In the genomic region with DNA sequence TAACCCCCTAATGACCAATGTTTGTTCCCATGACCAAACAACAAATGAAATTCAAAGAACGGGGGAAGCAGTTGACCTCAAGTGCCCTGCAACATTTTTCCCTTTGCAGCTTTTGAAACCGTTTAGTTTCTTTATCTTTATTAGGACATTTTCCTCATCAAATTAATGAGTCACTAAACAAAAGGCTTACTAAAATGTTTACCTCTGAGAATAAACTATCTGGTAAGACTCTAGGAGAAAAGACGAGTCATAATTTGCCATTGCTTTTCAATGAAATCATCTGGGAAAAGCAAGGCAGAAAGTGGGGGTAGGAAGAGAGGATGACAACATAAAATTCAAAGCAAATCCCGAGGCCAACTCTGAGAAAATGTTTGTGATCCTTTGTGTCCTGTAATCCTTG, we compare ENCODE assay signal across 12 cellular contexts. TPM values are rescaled to one million over a fixed set of nuclear protein-coding genes. Genes with fewer than 3 reads are reported as not detected.
DNase-seq lines count a peak whose midpoint lies in the region; ATAC-seq and TF ChIP-seq lines count a peak whose summit lies in the region.
"Had no signal": no experiment of that assay in that cellular context is flagged by ENCODE, and none has a peak within 500 bp of the region (broad histone marks: within the 10 kb centered on the region; RNA-seq: fewer than 3 reads in every experiment).

No MANE protein-coding gene starts in this region.

- peak overlapping the region; percentile 76 for H3K27ac Mint-ChIP-seq in GM23338

- peaks cover 14% of the 10 kb centered on the region; the same call in 1 of the 2 replicates for H3K4me1 ChIP-seq in GM23338 (ENCODE audit: insufficient read depth)
- H3K4me1 ChIP-seq in stomach = peaks cover 33 to 74% (median 54%) of the 10 kb centered on the region in 4 donors

- H3K79me2 ChIP-seq in GM23338 (replicated peaks; ENCODE audit: insufficient read depth) = peaks cover 94% of the 10 kb centered on the region
- H3K79me2 ChIP-seq: parathyroid adenoma had no signal

- no peak for DNase-seq in GM23338 (ENCODE audit: low spot score)
- DNase-seq in T1000 (lab: John Stamatoyannopoulos, UW) = peak; percentile 27
- peak; percentile 59 for DNase-seq in fibroblast of the aortic adventitia (ENCODE audit: low read depth)
- no peak for DNase-seq in stomach
- DNase-seq: Kasumi-1, NCI-H82, WERI-Rb-1 had no signal

- no peaks in the 10 kb centered on the region for H3K9me3 ChIP-seq in stomach

- H3K4me3 Mint-ChIP-seq in GM23338 = no peak overlapping the region

- no peaks in the 10 kb centered on the region for H3F3A ChIP-seq in GM23338 (replicated peaks; ENCODE audit: low read depth)

- H3K36me3 Mint-ChIP-seq in GM23338 (ENCODE audit: low read depth) = peaks cover 41% of the 10 kb centered on the region

- peaks cover 13% of the 10 kb centered on the region for H3K9me3 Mint-ChIP-seq in GM23338

- H3K4me3 ChIP-seq in GM23338 (no peak overlapping the region), fibroblast of the aortic adventitia (ENCODE audit: low read depth, low read length) (no peak overlapping the region), stomach (no peak overlapping the region)

- H3K27me3 ChIP-seq in GM23338 (ENCODE audit: insufficient read depth) = no peaks in the 10 kb centered on the region
- H3K27me3 ChIP-seq in stomach = no peaks in the 10 kb centered on the region

- TF ChIP-seq EP300 in stomach (IDR thresholded peaks at IDR 0.05) = no peak

- 0 out of 2 replicates have a peak, but pooled peaks cover 4% of the 10 kb centered on the region for H3K9me2 ChIP-seq in GM23338 (ENCODE audit: insufficient read depth)

- intact Hi-C loops in stomach (cut with DNase I; ENCODE audit: low total_unique reads) = no loop called here

- no peak overlapping the region for H2AFZ ChIP-seq in GM23338
- H2AFZ ChIP-seq: parathyroid adenoma had no signal

- H4K20me1 ChIP-seq in GM23338 (replicated peaks; ENCODE audit: insufficient read depth) = peaks cover 12% of the 10 kb centered on the region; the same call in 1 of the 2 replicates

- peaks cover 36% of the 10 kb centered on the region for H3K4me1 Mint-ChIP-seq in GM23338

- peaks cover 2% of the 10 kb centered on the region for H3K27me3 Mint-ChIP-seq in GM23338 (ENCODE audit: insufficient read depth, low read depth, poor library complexity)

- peaks cover 4% of the 10 kb centered on the region; the same call in 1 of the 2 replicates for H3K36me3 ChIP-seq in GM23338 (ENCODE audit: insufficient read depth)
- no peaks in the 10 kb centered on the region for H3K36me3 ChIP-seq in stomach
- H3K36me3 ChIP-seq: WERI-Rb-1 had no signal

- TF ChIP-seq POLR2A in stomach (IDR thresholded peaks at IDR 0.05) = no peak

- no peak overlapping the region for H3K27ac ChIP-seq in GM23338 (ENCODE audit: low read depth)
- H3K27ac ChIP-seq in stomach = peak overlapping the region in 3 of 5 donors; percentile 42 to 67 (median 64)
- H3K27ac ChIP-seq: parathyroid adenoma, WERI-Rb-1 had no signal

- H3K4me2 ChIP-seq in GM23338 = 0 out of 2 replicates have a peak overlapping the region, but pooled peaks have one; percentile 28

- WGBS in stomach, 5 donors = 37 to 53% (median 43%) methylated on average over 4 of the region's 4 CpGs

- TF ChIP-seq CTCF in GM23338 (conservative IDR thresholded peaks at IDR 0.05; ENCODE audit: low read depth in 2 of 2) = no peak
- no peak for TF ChIP-seq CTCF in fibroblast of the aortic adventitia (IDR thresholded peaks at IDR 0.05; ENCODE audit: insufficient read depth, low read length)
- TF ChIP-seq CTCF in stomach (IDR thresholded peaks at IDR 0.05) = no peak

- ATAC-seq in GM23338 (no peak), HG03159 (IDR thresholded peaks at IDR 0.05; ENCODE audit: unreplicated experiment) (no peak), HG02885 (IDR thresholded peaks at IDR 0.05; ENCODE audit: poor library complexity, unreplicated experiment) (no peak), HG02763 (IDR thresholded peaks at IDR 0.05; ENCODE audit: unreplicated experiment) (no peak), GM21619 (IDR thresholded peaks at IDR 0.05; ENCODE audit: unreplicated experiment) (no peak)

TF ChIP-seq in GM23338, 12 proteins besides CTCF, POLR2A, EP300 and RAD21:
- TF ChIP-seq CREB1 (CRISPR knock-in tag; IDR thresholded peaks at IDR 0.05; ENCODE audit: low read depth) (no peak), JUNB (IDR thresholded peaks at IDR 0.05; ENCODE audit: unreplicated experiment) (no peak)
TF ChIP-seq in GM23338: peak in this region for 0.

RNA-seq across cellular contexts. Expression of a gene that starts 57.3 kb away (rescaled TPM):
- 49.4 and 50.8 TPM in 2 replicates for total RNA-seq in GM23338 (2014; rRNA removed; shearing (Covaris generic))
- polyA plus RNA-seq in GM23338 (2016; fragmentation: Nextera tagmentation; extraction: Ambion mirVana) (8.8 and 10.6 TPM in 2 replicates), stomach (1 to 10 TPM; 3.7 to 9.8 (median 7.3) TPM)
- total RNA-seq in fibroblast of the aortic adventitia (ENCODE audit: low replicate concordance) (42.8 and 81.2 TPM in 2 replicates), stomach (10 to 100 TPM; 20.5 to 53.6 (median 28.7) TPM)

Comparison
In these comparisons a context has a peak if more than half of its experiments do, and no peak if none do; other contexts are left out.
1. DNase-seq: peak in T1000 (single experiment) and fibroblast of the aortic adventitia (single experiment); none in GM23338 (single experiment) and stomach (single experiment).